In genomic region chr13:102917019-102917418, GRCh38 we compare ENCODE assay signal across 2 cellular contexts.
A peak's percentile ranks its signal among the peaks of the same experiment; 100 is the strongest.
TF ChIP-seq lines count a peak whose summit lies in the region.

No MANE protein-coding gene starts in this region.

TF ChIP-seq in HEK293, 187 proteins besides CTCF, POLR2A, EP300 and RAD21 (continued from another document):
- TF ChIP-seq ZNF121 (tag by site-specific recombination; IDR thresholded peaks at IDR 0.05) (no peak), PRDM1 (tag by site-specific recombination; IDR thresholded peaks at IDR 0.05) (peak; percentile 89), ZNF239 (tag by site-specific recombination; IDR thresholded peaks at IDR 0.05) (no peak), ZNF18 (tag by site-specific recombination; IDR thresholded peaks at IDR 0.05) (no peak), GLI2 (tag by site-specific recombination; IDR thresholded peaks at IDR 0.05; ENCODE audit: borderline replicate concordance, low read depth) (no peak), ZBTB10 (tag by site-specific recombination; IDR thresholded peaks at IDR 0.05) (no peak), ZBTB26 (tag by site-specific recombination; optimal IDR thresholded peaks at IDR 0.05) (no peak)
TF ChIP-seq in HEK293: peak in this region for 2.

TF ChIP-seq in WTC11, 78 proteins besides CTCF, POLR2A, EP300 and RAD21:
- TF ChIP-seq ZNF532 (CRISPR knock-in tag; IDR thresholded peaks at IDR 0.05; ENCODE audit: borderline replicate concordance), result no peak
- TF ChIP-seq ZNF512 (CRISPR knock-in tag; IDR thresholded peaks at IDR 0.05; ENCODE audit: borderline replicate concordance), result 0 out of 2 replicates have a peak, but pooled peaks have one; percentile 43
